In the genomic region with DNA sequence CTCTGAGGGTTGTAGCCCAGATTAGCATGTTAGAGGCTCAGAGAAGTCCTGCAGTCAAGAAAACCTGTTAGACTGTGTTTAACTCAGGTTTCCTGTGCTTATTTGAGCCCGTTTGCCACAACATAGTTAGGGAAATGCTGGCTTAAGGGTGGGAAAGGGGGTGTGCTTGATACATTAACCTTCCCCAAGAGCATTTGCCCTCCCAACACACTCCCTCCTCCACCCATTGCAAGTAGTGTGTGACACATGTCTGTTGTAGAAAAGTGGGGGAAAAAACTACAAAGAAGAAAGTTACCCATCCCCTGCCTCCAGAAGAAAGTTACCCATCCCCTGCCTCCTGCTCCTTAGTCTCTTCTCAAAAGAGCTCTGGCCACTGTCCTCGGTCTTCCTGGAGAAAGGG, we compare ENCODE assay signal across 1 cellular context.
TF ChIP-seq lines count a peak whose summit lies in the region.

No MANE protein-coding gene starts in this region.

TF ChIP-seq in GM23338, 12 proteins besides CTCF, POLR2A, EP300 and RAD21 (continued from another document):
- TF ChIP-seq, protein P1, sequence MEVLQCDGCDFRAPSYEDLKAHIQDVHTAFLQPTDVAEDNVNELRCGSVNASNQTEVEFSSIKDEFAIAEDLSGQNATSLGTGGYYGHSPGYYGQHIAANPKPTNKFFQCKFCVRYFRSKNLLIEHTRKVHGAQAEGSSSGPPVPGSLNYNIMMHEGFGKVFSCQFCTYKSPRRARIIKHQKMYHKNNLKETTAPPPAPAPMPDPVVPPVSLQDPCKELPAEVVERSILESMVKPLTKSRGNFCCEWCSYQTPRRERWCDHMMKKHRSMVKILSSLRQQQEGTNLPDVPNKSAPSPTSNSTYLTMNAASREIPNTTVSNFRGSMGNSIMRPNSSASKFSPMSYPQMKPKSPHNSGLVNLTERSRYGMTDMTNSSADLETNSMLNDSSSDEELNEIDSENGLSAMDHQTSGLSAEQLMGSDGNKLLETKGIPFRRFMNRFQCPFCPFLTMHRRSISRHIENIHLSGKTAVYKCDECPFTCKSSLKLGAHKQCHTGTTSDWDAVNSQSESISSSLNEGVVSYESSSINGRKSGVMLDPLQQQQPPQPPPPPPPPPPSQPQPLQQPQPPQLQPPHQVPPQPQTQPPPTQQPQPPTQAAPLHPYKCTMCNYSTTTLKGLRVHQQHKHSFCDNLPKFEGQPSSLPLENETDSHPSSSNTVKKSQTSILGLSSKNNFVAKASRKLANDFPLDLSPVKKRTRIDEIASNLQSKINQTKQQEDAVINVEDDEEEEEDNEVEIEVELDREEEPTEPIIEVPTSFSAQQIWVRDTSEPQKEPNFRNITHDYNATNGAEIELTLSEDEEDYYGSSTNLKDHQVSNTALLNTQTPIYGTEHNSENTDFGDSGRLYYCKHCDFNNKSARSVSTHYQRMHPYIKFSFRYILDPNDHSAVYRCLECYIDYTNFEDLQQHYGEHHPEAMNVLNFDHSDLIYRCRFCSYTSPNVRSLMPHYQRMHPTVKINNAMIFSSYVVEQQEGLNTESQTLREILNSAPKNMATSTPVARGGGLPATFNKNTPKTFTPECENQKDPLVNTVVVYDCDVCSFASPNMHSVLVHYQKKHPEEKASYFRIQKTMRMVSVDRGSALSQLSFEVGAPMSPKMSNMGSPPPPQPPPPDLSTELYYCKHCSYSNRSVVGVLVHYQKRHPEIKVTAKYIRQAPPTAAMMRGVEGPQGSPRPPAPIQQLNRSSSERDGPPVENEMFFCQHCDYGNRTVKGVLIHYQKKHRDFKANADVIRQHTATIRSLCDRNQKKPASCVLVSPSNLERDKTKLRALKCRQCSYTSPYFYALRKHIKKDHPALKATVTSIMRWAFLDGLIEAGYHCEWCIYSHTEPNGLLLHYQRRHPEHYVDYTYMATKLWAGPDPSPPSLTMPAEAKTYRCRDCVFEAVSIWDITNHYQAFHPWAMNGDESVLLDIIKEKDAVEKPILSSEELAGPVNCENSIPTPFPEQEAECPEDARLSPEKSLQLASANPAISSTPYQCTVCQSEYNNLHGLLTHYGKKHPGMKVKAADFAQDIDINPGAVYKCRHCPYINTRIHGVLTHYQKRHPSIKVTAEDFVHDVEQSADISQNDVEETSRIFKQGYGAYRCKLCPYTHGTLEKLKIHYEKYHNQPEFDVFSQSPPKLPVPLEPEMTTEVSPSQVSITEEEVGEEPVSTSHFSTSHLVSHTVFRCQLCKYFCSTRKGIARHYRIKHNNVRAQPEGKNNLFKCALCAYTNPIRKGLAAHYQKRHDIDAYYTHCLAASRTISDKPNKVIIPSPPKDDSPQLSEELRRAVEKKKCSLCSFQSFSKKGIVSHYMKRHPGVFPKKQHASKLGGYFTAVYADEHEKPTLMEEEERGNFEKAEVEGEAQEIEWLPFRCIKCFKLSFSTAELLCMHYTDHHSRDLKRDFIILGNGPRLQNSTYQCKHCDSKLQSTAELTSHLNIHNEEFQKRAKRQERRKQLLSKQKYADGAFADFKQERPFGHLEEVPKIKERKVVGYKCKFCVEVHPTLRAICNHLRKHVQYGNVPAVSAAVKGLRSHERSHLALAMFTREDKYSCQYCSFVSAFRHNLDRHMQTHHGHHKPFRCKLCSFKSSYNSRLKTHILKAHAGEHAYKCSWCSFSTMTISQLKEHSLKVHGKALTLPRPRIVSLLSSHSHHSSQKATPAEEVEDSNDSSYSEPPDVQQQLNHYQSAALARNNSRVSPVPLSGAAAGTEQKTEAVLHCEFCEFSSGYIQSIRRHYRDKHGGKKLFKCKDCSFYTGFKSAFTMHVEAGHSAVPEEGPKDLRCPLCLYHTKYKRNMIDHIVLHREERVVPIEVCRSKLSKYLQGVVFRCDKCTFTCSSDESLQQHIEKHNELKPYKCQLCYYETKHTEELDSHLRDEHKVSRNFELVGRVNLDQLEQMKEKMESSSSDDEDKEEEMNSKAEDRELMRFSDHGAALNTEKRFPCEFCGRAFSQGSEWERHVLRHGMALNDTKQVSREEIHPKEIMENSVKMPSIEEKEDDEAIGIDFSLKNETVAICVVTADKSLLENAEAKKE (CRISPR knock-in tag; IDR thresholded peaks at IDR 0.05): no peak
- no peak for TF ChIP-seq STAT1 (IDR thresholded peaks at IDR 0.05; ENCODE audit: unreplicated experiment)
- TF ChIP-seq, protein P2, sequence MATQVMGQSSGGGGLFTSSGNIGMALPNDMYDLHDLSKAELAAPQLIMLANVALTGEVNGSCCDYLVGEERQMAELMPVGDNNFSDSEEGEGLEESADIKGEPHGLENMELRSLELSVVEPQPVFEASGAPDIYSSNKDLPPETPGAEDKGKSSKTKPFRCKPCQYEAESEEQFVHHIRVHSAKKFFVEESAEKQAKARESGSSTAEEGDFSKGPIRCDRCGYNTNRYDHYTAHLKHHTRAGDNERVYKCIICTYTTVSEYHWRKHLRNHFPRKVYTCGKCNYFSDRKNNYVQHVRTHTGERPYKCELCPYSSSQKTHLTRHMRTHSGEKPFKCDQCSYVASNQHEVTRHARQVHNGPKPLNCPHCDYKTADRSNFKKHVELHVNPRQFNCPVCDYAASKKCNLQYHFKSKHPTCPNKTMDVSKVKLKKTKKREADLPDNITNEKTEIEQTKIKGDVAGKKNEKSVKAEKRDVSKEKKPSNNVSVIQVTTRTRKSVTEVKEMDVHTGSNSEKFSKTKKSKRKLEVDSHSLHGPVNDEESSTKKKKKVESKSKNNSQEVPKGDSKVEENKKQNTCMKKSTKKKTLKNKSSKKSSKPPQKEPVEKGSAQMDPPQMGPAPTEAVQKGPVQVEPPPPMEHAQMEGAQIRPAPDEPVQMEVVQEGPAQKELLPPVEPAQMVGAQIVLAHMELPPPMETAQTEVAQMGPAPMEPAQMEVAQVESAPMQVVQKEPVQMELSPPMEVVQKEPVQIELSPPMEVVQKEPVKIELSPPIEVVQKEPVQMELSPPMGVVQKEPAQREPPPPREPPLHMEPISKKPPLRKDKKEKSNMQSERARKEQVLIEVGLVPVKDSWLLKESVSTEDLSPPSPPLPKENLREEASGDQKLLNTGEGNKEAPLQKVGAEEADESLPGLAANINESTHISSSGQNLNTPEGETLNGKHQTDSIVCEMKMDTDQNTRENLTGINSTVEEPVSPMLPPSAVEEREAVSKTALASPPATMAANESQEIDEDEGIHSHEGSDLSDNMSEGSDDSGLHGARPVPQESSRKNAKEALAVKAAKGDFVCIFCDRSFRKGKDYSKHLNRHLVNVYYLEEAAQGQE (IDR thresholded peaks at IDR 0.05; ENCODE audit: unreplicated experiment): no peak
- no peak for TF ChIP-seq ZNF114 (CRISPR knock-in tag; IDR thresholded peaks at IDR 0.05)
